ENCODE assay signal across 9 cellular contexts in genomic region chr2:201618744-201619654, GRCh38. TPM values are rescaled to one million over a fixed set of nuclear protein-coding genes. Genes with fewer than 3 reads are reported as not detected.
DNase-seq lines count a peak whose midpoint lies in the region; ATAC-seq, FAIRE-seq and TF ChIP-seq lines count a peak whose summit lies in the region.
"Had no signal": no experiment of that assay in that cellular context is flagged by ENCODE, and none has a peak within 500 bp of the region (broad histone marks: within the 10 kb centered on the region; RNA-seq: fewer than 3 reads in every experiment).

No MANE protein-coding gene starts in this region.

- H3K9me3 ChIP-seq in adipocyte (ENCODE audit: control insufficient read depth, low read length) (no peaks in the 10 kb centered on the region), small intestine (ENCODE audit: control insufficient read depth, low read depth) (no peaks in the 10 kb centered on the region)
- no peaks in the 10 kb centered on the region for H3K9me3 ChIP-seq in CD4-positive, alpha-beta memory T cell (ENCODE audit: control insufficient read depth in 1 of 2, low read length in 2 of 2)

- H3K4me1 Mint-ChIP-seq in GM23338, result no peaks in the 10 kb centered on the region
- H3K4me1 Mint-ChIP-seq in CD4-positive, alpha-beta memory T cell, result no peaks in the 10 kb centered on the region
- H3K4me1 Mint-ChIP-seq: activated B cell treated with CpG ODN at 0.5 μM for 24 hours had no signal

- H3K4me2 ChIP-seq in GM23338, result peak overlapping the region; percentile 48; the same call in 1 of the 2 replicates

- H3K4me3 Mint-ChIP-seq in GM23338, result peak overlapping the region; percentile 19; the same call in 2 of the 3 replicates
- no peak overlapping the region for H3K4me3 Mint-ChIP-seq in CD4-positive, alpha-beta memory T cell
- H3K4me3 Mint-ChIP-seq: activated B cell treated with CpG ODN at 0.5 μM for 24 hours had no signal

- H3K36me3 ChIP-seq in GM23338 (ENCODE audit: insufficient read depth) (peaks cover 3% of the 10 kb centered on the region; the same call in 1 of the 2 replicates), adipocyte (ENCODE audit: control insufficient read depth, insufficient read depth, low read length, severe bottlenecking) (no peaks in the 10 kb centered on the region), small intestine (ENCODE audit: control insufficient read depth in 2 of 2, insufficient read depth in 2 of 2, low read length in 2 of 2) (no peaks in the 10 kb centered on the region)
- H3K36me3 ChIP-seq in CD4-positive, alpha-beta memory T cell (ENCODE audit: insufficient read depth, low read length), result no peaks in the 10 kb centered on the region

- peaks cover 1% of the 10 kb centered on the region for H3K27me3 Mint-ChIP-seq in GM23338 (ENCODE audit: insufficient read depth, low read depth, poor library complexity)
- H3K27me3 Mint-ChIP-seq in CD4-positive, alpha-beta memory T cell, result no peaks in the 10 kb centered on the region
- H3K27me3 Mint-ChIP-seq: activated B cell treated with CpG ODN at 0.5 μM for 24 hours had no signal

- intact Hi-C loops in left ventricle myocardium superior (cut with micrococcal nuclease), result no loop called here
- intact Hi-C loops in CD4-positive, alpha-beta memory T cell (cut with micrococcal nuclease), result no loop called here

- POLR2A ChIA-PET in CD4-positive, alpha-beta memory T cell (lab: Charles Lee; ENCODE audit: partially characterized antibody), result no interaction called here

- H2AFZ ChIP-seq in GM23338, result peak overlapping the region; percentile 83

- H3K9me3 Mint-ChIP-seq in GM23338, result no peaks in the 10 kb centered on the region
- H3K9me3 Mint-ChIP-seq in CD4-positive, alpha-beta memory T cell, result peaks cover 0 to 2% (median 0%) of the 10 kb centered on the region in 8 donors

- DNase-seq in GM23338 (ENCODE audit: low spot score), result peak; percentile 77
- DNase-seq in adipocyte (ENCODE audit: low read depth), result peak; percentile 52
- peak; percentile 89 for DNase-seq in left ventricle myocardium superior
- DNase-seq in small intestine, result peak; percentile 27
- no peak for DNase-seq in CD4-positive, alpha-beta memory T cell
- DNase-seq: activated B cell treated with CpG ODN at 0.5 μM for 24 hours had no signal

- CTCF ChIA-PET in CD4-positive, alpha-beta memory T cell (lab: Charles Lee; ENCODE audit: partially characterized antibody), result no interaction called here

- H3K27me3 ChIP-seq in GM23338 (ENCODE audit: insufficient read depth) (no peaks in the 10 kb centered on the region), adipocyte (replicated peaks; ENCODE audit: control insufficient read depth, insufficient read depth, low read length) (no peaks in the 10 kb centered on the region), small intestine (ENCODE audit: control insufficient read depth in 2 of 2, insufficient read depth in 2 of 2, low read length in 2 of 2) (no peaks in the 10 kb centered on the region)
- H3K27me3 ChIP-seq in CD4-positive, alpha-beta memory T cell (ENCODE audit: insufficient read depth, low read length), result no peaks in the 10 kb centered on the region

- ATAC-seq in GM23338 (peak; percentile 97), left ventricle myocardium superior (peak; percentile 98), HG02623 (IDR thresholded peaks at IDR 0.05; ENCODE audit: unreplicated experiment) (no peak), HG02571 (IDR thresholded peaks at IDR 0.05; ENCODE audit: unreplicated experiment) (no peak), GM21447 (IDR thresholded peaks at IDR 0.05; ENCODE audit: unreplicated experiment) (no peak)

- H3K4me3 ChIP-seq in GM23338, result peak overlapping the region; percentile 35; the same call in 1 of the 2 replicates
- peak overlapping the region; percentile 76 for H3K4me3 ChIP-seq in adipocyte (ENCODE audit: low read length)
- no peak overlapping the region for H3K4me3 ChIP-seq in small intestine (ENCODE audit: low read depth in 1 of 2, low read length in 2 of 2)
- no peak overlapping the region for H3K4me3 ChIP-seq in CD4-positive, alpha-beta memory T cell (ENCODE audit: low read length in 2 of 2)

- H3K27ac ChIP-seq in GM23338 (ENCODE audit: low read depth), result no peak overlapping the region
- H3K27ac ChIP-seq in small intestine (ENCODE audit: low read depth in 1 of 2, low read length in 1 of 2), result no peak overlapping the region
- H3K27ac ChIP-seq in CD4-positive, alpha-beta memory T cell (ENCODE audit: low read depth, low read length), result no peak overlapping the region

- no peaks in the 10 kb centered on the region for H3K79me2 ChIP-seq in GM23338 (replicated peaks; ENCODE audit: insufficient read depth)

- TF ChIP-seq CTCF in GM23338 (conservative IDR thresholded peaks at IDR 0.05; ENCODE audit: low read depth in 2 of 2), result peak; percentile 27 to 72

- FAIRE-seq in small intestine (lab: Jason Lieb, UNC), result no peak

- H3K36me3 Mint-ChIP-seq in GM23338 (ENCODE audit: low read depth), result no peaks in the 10 kb centered on the region; the same call in 2 of the 3 replicates
- H3K36me3 Mint-ChIP-seq in CD4-positive, alpha-beta memory T cell, result no peaks in the 10 kb centered on the region

- no peak overlapping the region; the same call in 1 of the 2 replicates for H3K27ac Mint-ChIP-seq in GM23338
- no peak overlapping the region for H3K27ac Mint-ChIP-seq in CD4-positive, alpha-beta memory T cell
- H3K27ac Mint-ChIP-seq: activated B cell treated with CpG ODN at 0.5 μM for 24 hours had no signal

- H3K9ac ChIP-seq in adipocyte (ENCODE audit: low read length), result peak overlapping the region; percentile 64

- no peaks in the 10 kb centered on the region for H3K9me2 ChIP-seq in GM23338 (ENCODE audit: insufficient read depth)

- no peaks in the 10 kb centered on the region; the same call in 1 of the 2 replicates for H4K20me1 ChIP-seq in GM23338 (replicated peaks; ENCODE audit: insufficient read depth)

- no peaks in the 10 kb centered on the region for H3K4me1 ChIP-seq in GM23338 (ENCODE audit: insufficient read depth)
- peaks cover 4% of the 10 kb centered on the region for H3K4me1 ChIP-seq in adipocyte (ENCODE audit: control insufficient read depth, insufficient read depth, low read length)
- no peaks in the 10 kb centered on the region for H3K4me1 ChIP-seq in small intestine (ENCODE audit: control insufficient read depth in 2 of 2, insufficient read depth in 1 of 2, low read depth in 1 of 2, low read length in 1 of 2)
- no peaks in the 10 kb centered on the region for H3K4me1 ChIP-seq in CD4-positive, alpha-beta memory T cell (ENCODE audit: insufficient read depth, low read length)

- H3F3A ChIP-seq in GM23338 (replicated peaks; ENCODE audit: low read depth), result no peaks in the 10 kb centered on the region

- WGBS in small intestine, 3 donors, result 44 to 56% (median 53%) methylated on average over 39 of the region's 39 CpGs

TF ChIP-seq in GM23338, 12 proteins besides CTCF, POLR2A, EP300 and RAD21 (continues in another document):
- TF ChIP-seq EZH2 (IDR thresholded peaks at IDR 0.05; ENCODE audit: low read depth, unreplicated experiment) (no peak), STAT1 (IDR thresholded peaks at IDR 0.05; ENCODE audit: unreplicated experiment) (no peak), EZH2phosphoT487 (IDR thresholded peaks at IDR 0.05; ENCODE audit: unreplicated experiment) (no peak), JUNB (IDR thresholded peaks at IDR 0.05; ENCODE audit: unreplicated experiment) (no peak)

RNA-seq across cellular contexts. Expression of gene TMEM237, which starts 24.3 kb away (rescaled TPM):
- 42.0 and 57.7 TPM in 2 replicates for total RNA-seq in GM23338 (2014; rRNA removed; shearing (Covaris generic))
- polyA plus RNA-seq in GM23338 (2016; fragmentation: Nextera tagmentation; extraction: Ambion mirVana) (46.3 and 48.9 TPM in 2 replicates), small intestine (1 to 10 TPM in 2 of 3 donors, under 1 TPM in 1; under 0.01 to 7.6 (median 1.4) TPM)
- 14.0 TPM for total RNA-seq in left ventricle myocardium superior
- 1 to 10 TPM; 4.4 to 5.2 TPM for total RNA-seq in CD4-positive, alpha-beta memory T cell
- 1 to 10 TPM; 2.4 to 3.1 TPM for polyA plus RNA-seq in CD4-positive, alpha-beta memory T cell

Comparison
In these comparisons a context has a peak if more than half of its experiments do, and no peak if none do; other contexts are left out.
1. ATAC-seq: peak in GM23338 (single experiment) and left ventricle myocardium superior (single experiment); none in HG02623 (single experiment), HG02571 (single experiment) and GM21447 (single experiment).
2. DNase-seq: peak in GM23338 (single experiment), adipocyte (single experiment), left ventricle myocardium superior (single experiment) and small intestine (single experiment); none in CD4-positive, alpha-beta memory T cell (0 of 5).
3. H3K4me3 ChIP-seq: peak in GM23338 (single experiment) and adipocyte (single experiment); none in small intestine (0 of 2) and CD4-positive, alpha-beta memory T cell (0 of 2).